Comparison of ENCODE assay signal across 1 cellular context in the genomic region with DNA sequence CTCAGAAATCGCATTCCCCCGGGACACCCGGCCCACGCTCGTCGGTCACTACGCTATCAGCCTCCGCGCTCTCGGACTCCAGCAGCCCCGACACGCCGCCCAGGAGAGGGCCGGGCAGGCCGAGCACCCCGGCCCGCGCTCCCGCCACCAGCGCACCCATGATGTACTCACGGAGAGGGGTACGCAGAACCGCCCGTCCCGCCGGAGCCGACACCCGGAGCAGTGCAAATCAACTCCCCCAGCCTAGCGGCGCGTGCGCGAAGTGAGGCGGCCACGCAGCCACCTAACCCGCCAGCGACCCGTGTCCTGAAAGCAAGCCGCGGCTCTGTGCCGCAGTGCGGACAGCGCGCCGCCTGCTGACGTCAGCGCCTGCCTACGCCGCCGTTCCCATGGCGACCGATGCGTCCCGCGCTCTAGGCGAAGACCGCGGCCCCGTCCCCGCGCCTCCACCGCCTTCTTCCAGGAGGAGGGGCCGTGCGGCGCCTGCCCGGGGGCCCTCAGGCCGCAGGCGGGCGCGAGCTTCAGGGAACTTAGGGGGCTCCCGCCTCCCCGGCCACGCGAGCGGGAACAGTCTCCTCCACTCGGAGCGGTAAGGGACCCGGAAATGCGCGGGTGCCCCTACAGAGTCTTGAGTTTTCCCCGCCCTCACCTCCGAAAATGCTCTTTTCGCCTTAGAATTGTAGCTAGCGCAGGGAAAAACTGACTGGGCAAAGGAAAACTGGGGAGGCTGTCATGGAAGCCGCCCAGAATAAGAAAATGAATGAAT.
A peak's percentile ranks its signal among the peaks of the same experiment; 100 is the strongest.
TF ChIP-seq lines count a peak whose summit lies in the region.

A gene (minus strand): TSS at position 329 of the 766 bp plus-strand sequence. CDS start 5,503 bp downstream, outside the sequence.

TF ChIP-seq in HepG2, 621 proteins besides CTCF, POLR2A, EP300 and RAD21 (continued from another document and continues in another):
- TF ChIP-seq, protein P1, sequence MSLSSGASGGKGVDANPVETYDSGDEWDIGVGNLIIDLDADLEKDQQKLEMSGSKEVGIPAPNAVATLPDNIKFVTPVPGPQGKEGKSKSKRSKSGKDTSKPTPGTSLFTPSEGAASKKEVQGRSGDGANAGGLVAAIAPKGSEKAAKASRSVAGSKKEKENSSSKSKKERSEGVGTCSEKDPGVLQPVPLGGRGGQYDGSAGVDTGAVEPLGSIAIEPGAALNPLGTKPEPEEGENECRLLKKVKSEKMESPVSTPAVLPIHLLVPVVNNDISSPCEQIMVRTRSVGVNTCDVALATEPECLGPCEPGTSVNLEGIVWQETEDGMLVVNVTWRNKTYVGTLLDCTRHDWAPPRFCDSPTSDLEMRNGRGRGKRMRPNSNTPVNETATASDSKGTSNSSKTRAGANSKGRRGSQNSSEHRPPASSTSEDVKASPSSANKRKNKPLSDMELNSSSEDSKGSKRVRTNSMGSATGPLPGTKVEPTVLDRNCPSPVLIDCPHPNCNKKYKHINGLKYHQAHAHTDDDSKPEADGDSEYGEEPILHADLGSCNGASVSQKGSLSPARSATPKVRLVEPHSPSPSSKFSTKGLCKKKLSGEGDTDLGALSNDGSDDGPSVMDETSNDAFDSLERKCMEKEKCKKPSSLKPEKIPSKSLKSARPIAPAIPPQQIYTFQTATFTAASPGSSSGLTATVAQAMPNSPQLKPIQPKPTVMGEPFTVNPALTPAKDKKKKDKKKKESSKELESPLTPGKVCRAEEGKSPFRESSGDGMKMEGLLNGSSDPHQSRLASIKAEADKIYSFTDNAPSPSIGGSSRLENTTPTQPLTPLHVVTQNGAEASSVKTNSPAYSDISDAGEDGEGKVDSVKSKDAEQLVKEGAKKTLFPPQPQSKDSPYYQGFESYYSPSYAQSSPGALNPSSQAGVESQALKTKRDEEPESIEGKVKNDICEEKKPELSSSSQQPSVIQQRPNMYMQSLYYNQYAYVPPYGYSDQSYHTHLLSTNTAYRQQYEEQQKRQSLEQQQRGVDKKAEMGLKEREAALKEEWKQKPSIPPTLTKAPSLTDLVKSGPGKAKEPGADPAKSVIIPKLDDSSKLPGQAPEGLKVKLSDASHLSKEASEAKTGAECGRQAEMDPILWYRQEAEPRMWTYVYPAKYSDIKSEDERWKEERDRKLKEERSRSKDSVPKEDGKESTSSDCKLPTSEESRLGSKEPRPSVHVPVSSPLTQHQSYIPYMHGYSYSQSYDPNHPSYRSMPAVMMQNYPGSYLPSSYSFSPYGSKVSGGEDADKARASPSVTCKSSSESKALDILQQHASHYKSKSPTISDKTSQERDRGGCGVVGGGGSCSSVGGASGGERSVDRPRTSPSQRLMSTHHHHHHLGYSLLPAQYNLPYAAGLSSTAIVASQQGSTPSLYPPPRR (CRISPR knock-in tag; IDR thresholded peaks at IDR 0.05; ENCODE audit: borderline replicate concordance) = no peak; the same call in 1 of the 2 replicates
- TF ChIP-seq ZNF230 (CRISPR knock-in tag; IDR thresholded peaks at IDR 0.05) = peak; percentile 90
- TF ChIP-seq, protein P2, sequence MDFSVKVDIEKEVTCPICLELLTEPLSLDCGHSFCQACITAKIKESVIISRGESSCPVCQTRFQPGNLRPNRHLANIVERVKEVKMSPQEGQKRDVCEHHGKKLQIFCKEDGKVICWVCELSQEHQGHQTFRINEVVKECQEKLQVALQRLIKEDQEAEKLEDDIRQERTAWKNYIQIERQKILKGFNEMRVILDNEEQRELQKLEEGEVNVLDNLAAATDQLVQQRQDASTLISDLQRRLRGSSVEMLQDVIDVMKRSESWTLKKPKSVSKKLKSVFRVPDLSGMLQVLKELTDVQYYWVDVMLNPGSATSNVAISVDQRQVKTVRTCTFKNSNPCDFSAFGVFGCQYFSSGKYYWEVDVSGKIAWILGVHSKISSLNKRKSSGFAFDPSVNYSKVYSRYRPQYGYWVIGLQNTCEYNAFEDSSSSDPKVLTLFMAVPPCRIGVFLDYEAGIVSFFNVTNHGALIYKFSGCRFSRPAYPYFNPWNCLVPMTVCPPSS (IDR thresholded peaks at IDR 0.05) = no peak
- TF ChIP-seq, protein P3, sequence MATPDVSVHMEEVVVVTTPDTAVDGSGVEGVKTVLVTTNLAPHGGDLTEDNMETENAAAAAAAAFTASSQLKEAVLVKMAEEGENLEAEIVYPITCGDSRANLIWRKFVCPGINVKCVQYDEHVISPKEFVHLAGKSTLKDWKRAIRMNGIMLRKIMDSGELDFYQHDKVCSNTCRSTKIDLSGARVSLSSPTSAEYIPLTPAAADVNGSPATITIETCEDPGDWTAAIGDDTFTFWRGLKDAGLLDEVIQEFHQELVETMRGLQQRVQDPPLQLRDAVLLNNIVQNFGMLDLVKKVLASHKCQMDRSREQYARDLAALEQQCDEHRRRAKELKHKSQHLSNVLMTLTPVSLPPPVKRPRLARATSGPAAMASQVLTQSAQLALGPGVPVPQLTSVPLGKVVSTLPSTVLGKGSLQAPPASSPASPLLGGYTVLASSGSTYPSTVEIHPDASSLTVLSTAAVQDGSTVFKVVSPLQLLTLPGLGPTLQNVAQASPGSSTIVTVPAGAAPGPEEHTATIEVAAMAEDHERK (CRISPR knock-in tag; IDR thresholded peaks at IDR 0.05; ENCODE audit: low read depth) = no peak; the same call in none of the 2 replicates
- TF ChIP-seq, protein P4, sequence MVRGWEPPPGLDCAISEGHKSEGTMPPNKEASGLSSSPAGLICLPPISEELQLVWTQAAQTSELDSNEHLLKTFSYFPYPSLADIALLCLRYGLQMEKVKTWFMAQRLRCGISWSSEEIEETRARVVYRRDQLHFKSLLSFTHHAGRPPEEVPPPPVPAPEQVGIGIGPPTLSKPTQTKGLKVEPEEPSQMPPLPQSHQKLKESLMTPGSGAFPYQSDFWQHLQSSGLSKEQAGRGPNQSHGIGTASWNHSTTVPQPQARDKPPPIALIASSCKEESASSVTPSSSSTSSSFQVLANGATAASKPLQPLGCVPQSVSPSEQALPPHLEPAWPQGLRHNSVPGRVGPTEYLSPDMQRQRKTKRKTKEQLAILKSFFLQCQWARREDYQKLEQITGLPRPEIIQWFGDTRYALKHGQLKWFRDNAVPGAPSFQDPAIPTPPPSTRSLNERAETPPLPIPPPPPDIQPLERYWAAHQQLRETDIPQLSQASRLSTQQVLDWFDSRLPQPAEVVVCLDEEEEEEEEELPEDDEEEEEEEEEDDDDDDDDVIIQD (CRISPR knock-in tag; IDR thresholded peaks at IDR 0.05; ENCODE audit: low read depth) = 0 out of 2 replicates have a peak, but pooled peaks have one; percentile 13
- TF ChIP-seq MEF2D (CRISPR knock-in tag; IDR thresholded peaks at IDR 0.05) = peak; percentile 63; the same call in 1 of the 2 replicates
- 0 out of 2 replicates have a peak, but pooled peaks have one; percentile 46 for TF ChIP-seq ZNF30 (CRISPR knock-in tag; IDR thresholded peaks at IDR 0.05)
- TF ChIP-seq, protein P5, sequence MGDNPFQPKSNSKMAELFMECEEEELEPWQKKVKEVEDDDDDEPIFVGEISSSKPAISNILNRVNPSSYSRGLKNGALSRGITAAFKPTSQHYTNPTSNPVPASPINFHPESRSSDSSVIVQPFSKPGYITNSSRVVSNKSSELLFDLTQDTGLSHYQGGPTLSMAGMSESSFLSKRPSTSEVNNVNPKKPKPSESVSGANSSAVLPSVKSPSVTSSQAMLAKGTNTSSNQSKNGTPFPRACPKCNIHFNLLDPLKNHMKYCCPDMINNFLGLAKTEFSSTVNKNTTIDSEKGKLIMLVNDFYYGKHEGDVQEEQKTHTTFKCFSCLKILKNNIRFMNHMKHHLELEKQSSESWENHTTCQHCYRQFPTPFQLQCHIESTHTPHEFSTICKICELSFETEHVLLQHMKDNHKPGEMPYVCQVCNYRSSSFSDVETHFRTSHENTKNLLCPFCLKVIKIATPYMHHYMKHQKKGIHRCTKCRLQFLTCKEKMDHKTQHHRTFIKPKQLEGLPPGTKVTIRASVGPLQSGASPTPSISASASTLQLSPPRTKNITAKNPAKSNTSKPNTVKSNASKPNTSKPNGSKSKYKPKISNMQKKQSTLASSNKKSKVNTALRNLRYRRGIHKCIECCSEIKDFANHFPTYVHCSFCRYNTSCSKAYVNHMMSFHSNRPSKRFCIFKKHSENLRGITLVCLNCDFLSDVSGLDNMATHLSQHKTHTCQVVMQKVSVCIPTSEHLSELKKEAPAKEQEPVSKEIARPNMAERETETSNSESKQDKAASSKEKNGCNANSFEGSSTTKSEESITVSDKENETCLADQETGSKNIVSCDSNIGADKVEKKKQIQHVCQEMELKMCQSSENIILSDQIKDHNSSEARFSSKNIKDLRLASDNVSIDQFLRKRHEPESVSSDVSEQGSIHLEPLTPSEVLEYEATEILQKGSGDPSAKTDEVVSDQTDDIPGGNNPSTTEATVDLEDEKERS (CRISPR knock-in tag; IDR thresholded peaks at IDR 0.05) = peak; percentile 52; the same call in 1 of the 2 replicates
- 0 out of 2 replicates have a peak, but pooled peaks have one; percentile 90 for TF ChIP-seq ZBTB3 (CRISPR knock-in tag; IDR thresholded peaks at IDR 0.05; ENCODE audit: borderline replicate concordance, low read depth)
- TF ChIP-seq, protein P6, sequence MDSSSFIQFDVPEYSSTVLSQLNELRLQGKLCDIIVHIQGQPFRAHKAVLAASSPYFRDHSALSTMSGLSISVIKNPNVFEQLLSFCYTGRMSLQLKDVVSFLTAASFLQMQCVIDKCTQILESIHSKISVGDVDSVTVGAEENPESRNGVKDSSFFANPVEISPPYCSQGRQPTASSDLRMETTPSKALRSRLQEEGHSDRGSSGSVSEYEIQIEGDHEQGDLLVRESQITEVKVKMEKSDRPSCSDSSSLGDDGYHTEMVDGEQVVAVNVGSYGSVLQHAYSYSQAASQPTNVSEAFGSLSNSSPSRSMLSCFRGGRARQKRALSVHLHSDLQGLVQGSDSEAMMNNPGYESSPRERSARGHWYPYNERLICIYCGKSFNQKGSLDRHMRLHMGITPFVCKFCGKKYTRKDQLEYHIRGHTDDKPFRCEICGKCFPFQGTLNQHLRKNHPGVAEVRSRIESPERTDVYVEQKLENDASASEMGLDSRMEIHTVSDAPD (CRISPR knock-in tag; IDR thresholded peaks at IDR 0.05) = peak; percentile 67; the same call in 1 of the 2 replicates
- TF ChIP-seq BRCA1 (CRISPR knock-in tag; IDR thresholded peaks at IDR 0.05) = peak; percentile 91; the same call in 1 of the 2 replicates
- TF ChIP-seq, protein P7, sequence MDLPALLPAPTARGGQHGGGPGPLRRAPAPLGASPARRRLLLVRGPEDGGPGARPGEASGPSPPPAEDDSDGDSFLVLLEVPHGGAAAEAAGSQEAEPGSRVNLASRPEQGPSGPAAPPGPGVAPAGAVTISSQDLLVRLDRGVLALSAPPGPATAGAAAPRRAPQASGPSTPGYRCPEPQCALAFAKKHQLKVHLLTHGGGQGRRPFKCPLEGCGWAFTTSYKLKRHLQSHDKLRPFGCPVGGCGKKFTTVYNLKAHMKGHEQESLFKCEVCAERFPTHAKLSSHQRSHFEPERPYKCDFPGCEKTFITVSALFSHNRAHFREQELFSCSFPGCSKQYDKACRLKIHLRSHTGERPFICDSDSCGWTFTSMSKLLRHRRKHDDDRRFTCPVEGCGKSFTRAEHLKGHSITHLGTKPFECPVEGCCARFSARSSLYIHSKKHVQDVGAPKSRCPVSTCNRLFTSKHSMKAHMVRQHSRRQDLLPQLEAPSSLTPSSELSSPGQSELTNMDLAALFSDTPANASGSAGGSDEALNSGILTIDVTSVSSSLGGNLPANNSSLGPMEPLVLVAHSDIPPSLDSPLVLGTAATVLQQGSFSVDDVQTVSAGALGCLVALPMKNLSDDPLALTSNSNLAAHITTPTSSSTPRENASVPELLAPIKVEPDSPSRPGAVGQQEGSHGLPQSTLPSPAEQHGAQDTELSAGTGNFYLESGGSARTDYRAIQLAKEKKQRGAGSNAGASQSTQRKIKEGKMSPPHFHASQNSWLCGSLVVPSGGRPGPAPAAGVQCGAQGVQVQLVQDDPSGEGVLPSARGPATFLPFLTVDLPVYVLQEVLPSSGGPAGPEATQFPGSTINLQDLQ (CRISPR knock-in tag; IDR thresholded peaks at IDR 0.05) = peak; percentile 96
- TF ChIP-seq ZNF33B (CRISPR knock-in tag; IDR thresholded peaks at IDR 0.05) = peak; percentile 74; the same call in 1 of the 2 replicates
- TF ChIP-seq MYNN (CRISPR knock-in tag; IDR thresholded peaks at IDR 0.05; ENCODE audit: low read depth) = 0 out of 2 replicates have a peak, but pooled peaks have one; percentile 75
- no peak; the same call in 1 of the 2 replicates for TF ChIP-seq NCOA2 (CRISPR knock-in tag; IDR thresholded peaks at IDR 0.05)
- peak; percentile 91 for TF ChIP-seq RBM39 (IDR thresholded peaks at IDR 0.05; ENCODE audit: low read depth, low read length, poor library complexity, severe bottlenecking)
- TF ChIP-seq, protein P8, sequence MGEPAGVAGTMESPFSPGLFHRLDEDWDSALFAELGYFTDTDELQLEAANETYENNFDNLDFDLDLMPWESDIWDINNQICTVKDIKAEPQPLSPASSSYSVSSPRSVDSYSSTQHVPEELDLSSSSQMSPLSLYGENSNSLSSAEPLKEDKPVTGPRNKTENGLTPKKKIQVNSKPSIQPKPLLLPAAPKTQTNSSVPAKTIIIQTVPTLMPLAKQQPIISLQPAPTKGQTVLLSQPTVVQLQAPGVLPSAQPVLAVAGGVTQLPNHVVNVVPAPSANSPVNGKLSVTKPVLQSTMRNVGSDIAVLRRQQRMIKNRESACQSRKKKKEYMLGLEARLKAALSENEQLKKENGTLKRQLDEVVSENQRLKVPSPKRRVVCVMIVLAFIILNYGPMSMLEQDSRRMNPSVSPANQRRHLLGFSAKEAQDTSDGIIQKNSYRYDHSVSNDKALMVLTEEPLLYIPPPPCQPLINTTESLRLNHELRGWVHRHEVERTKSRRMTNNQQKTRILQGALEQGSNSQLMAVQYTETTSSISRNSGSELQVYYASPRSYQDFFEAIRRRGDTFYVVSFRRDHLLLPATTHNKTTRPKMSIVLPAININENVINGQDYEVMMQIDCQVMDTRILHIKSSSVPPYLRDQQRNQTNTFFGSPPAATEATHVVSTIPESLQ (CRISPR knock-in tag; conservative IDR thresholded peaks at IDR 0.05) = no peak
- TF ChIP-seq NFATC3 (CRISPR knock-in tag; IDR thresholded peaks at IDR 0.05) = peak; percentile 91; the same call in 1 of the 2 replicates
- no peak for TF ChIP-seq NFE2L2 (IDR thresholded peaks at IDR 0.05; ENCODE audit: low read length)
- TF ChIP-seq, protein P9, sequence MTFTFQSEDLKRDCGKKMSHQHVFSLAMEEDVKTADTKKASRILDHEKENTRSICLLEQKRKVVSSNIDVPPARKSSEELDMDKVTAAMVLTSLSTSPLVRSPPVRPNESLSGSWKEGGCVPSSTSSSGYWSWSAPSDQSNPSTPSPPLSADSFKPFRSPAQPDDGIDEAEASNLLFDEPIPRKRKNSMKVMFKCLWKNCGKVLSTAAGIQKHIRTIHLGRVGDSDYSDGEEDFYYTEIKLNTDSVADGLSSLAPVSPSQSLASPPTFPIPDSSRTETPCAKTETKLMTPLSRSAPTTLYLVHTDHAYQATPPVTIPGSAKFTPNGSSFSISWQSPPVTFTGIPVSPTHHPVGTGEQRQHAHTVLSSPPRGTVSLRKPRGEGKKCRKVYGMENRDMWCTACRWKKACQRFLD (CRISPR knock-in tag; IDR thresholded peaks at IDR 0.05; ENCODE audit: borderline replicate concordance) = peak; percentile 55; the same call in 1 of the 2 replicates
- TF ChIP-seq ZNF616 (CRISPR knock-in tag; IDR thresholded peaks at IDR 0.05; ENCODE audit: low read depth) = peak; percentile 81
- TF ChIP-seq, protein P10, sequence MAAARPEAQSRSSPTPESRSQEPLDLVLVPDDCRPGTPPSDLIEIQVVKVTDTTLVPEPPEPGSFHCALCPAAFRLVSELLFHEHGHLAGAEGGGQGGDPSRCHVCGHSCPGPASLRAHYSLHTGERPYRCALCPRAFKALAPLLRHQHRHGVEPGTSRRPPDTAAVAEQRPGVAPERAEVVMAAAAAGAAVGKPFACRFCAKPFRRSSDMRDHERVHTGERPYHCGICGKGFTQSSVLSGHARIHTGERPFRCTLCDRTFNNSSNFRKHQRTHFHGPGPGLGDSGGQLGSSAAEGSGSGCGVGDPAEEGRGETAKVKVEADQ (CRISPR knock-in tag; IDR thresholded peaks at IDR 0.05; ENCODE audit: borderline replicate concordance) = peak; percentile 88
- TF ChIP-seq KMT2A (CRISPR knock-in tag; IDR thresholded peaks at IDR 0.05) = peak; percentile 99
- TF ChIP-seq ZBTB7B (CRISPR knock-in tag; IDR thresholded peaks at IDR 0.05) = no peak
- TF ChIP-seq DNMT1 (CRISPR knock-in tag; IDR thresholded peaks at IDR 0.05) = peak; percentile 99
- peak; percentile 53; the same call in 1 of the 2 replicates for TF ChIP-seq AKAP8 (CRISPR knock-in tag; IDR thresholded peaks at IDR 0.05)
- TF ChIP-seq PLRG1 (conservative IDR thresholded peaks at IDR 0.05) = no peak
